In the genomic region with DNA sequence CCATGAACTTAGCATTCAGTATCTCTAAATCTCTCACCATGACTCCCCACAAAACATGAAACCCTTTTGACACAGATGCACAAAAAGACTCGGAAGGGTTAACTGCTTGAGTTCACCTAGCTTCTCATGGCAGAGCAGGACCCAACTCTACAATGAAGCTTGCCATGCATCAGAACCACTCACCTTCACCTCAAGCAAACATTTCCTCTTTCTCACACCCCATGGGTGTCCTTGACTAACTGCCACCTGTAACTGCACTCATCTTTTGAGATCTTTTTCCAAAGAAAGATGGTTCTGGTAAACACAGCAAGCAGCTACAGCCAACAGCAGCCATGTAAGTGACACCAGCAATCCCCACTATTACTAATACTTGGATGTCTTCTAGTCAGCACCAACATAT, we compare ENCODE assay signal across 19 cellular contexts.
"Had no signal": no experiment of that assay in that cellular context is flagged by ENCODE, and none has a peak within 500 bp of the region (broad histone marks: within the 10 kb centered on the region; RNA-seq: fewer than 3 reads in every experiment).

No MANE protein-coding gene starts in this region.

- H3K4me2 ChIP-seq: hepatocyte had no signal

- FAIRE-seq: astrocyte, bronchial epithelial cell, endometrium, keratinocyte had no signal

- H3K9me3 ChIP-seq: neutrophil, transverse colon had no signal

- ATAC-seq: activated CD8-positive, alpha-beta memory T cell treated with anti-CD3 and anti-CD28 coated beads, Interleukin-2, amount 10 ng/mL, durations not matched to agents 7 days and 5 days; esophagus mucosa; naive thymus-derived CD8-positive, alpha-beta T cell had no signal

- H3K27me3 ChIP-seq: hepatocyte, neutrophil, transverse colon had no signal

- H3K27ac ChIP-seq: hepatocyte, neutrophil had no signal

- H3K79me2 ChIP-seq: hepatocyte had no signal

- DNase-seq: activated CD4-positive, alpha-beta T cell treated with anti-CD3 and anti-CD28 coated beads for 1 hour; activated CD4-positive, alpha-beta T cell treated with anti-CD3 and anti-CD28 coated beads, Interleukin-2, amount 50 U/mL, for 48 hours; activated CD8-positive, alpha-beta memory T cell treated with anti-CD3 and anti-CD28 coated beads, Interleukin-2, amount 10 ng/mL, durations not matched to agents 7 days and 5 days; activated naive CD4-positive, alpha-beta T cell treated with anti-CD3 and anti-CD28 coated beads, Interleukin-2, amount 10 ng/mL, durations not matched to agents 7 days and 5 days; activated T-cell treated with anti-CD3 and anti-CD28 coated beads, Interleukin-2, amount 50 U/mL, for 1 hour; naive thymus-derived CD8-positive, alpha-beta T cell; retina; stimulated activated CD4-positive, alpha-beta T cell treated with anti-CD3 and anti-CD28 coated beads, Interleukin-2, amount 100 ng/mL, for 48 hours; stimulated activated naive CD4-positive, alpha-beta T cell treated with Interleukin-2 at 50 U/mL for 16 hours; substantia nigra; T1000; transverse colon had no signal

- H3K36me3 ChIP-seq: neutrophil had no signal

- H3K4me3 ChIP-seq: hepatocyte, transverse colon had no signal

- H2AFZ ChIP-seq: hepatocyte had no signal
